In the genomic region with DNA sequence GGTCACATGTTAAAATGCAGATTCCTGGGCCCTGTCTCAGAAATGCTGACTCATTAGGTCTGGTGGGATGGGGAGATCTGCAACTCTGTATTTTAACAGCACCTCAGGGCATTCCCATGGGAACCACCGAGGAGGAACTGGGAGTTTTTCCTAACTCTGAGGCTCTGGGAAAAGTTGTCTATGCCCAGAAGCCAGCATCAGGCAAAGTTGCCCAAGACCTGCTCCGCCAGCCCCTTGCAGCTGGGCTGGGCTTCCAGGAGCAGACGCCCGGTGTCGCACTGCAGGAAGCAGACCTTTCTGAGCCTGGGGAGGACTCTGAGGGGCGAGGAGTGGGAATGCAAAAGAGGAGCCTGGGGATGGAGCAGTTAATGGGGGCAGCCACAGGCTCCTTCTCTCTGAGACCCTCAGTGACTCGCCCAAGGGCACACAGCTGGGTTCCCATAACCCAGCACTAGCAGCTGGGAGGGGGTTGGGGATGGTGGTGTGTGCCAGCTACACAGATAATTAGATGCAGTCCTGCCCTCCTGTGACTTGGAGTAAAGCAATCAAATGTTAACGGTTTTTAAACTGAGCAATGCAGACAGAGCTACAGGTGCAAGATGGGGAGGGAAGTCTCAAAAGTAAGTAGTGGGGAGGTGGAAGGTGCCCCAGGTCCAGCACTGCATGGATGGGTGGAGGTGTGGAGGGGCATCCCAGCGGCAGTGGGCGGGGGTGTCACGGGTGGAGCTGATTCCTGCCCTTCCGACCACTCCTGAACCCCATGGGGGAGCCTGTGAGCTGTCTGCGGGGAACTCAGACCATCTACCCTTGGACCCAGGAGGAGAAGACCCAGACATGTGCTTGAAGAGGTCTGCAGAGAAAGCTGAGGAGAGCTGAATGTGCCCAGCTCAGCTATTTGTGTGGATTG, we compare ENCODE assay signal across 16 cellular contexts.
DNase-seq lines count a peak whose midpoint lies in the region; ATAC-seq and TF ChIP-seq lines count a peak whose summit lies in the region.
"Had no signal": no experiment of that assay in that cellular context is flagged by ENCODE, and none has a peak within 500 bp of the region (broad histone marks: within the 10 kb centered on the region; RNA-seq: fewer than 3 reads in every experiment).

No MANE protein-coding gene starts in this region.

- H3K79me2 ChIP-seq in neural progenitor cell (ENCODE audit: low read depth) = no peaks in the 10 kb centered on the region

- H3K27ac Mint-ChIP-seq in neural progenitor cell = no peak overlapping the region

- H3K4me1 ChIP-seq in neural progenitor cell = peaks cover 14% of the 10 kb centered on the region
- H3K4me1 ChIP-seq: transverse colon had no signal

- peak overlapping the region; percentile 29 for H3K4me3 ChIP-seq in Jurkat, Clone E6-1 (ENCODE audit: low read length)
- no peak overlapping the region for H3K4me3 ChIP-seq in neural progenitor cell
- H3K4me3 ChIP-seq: transverse colon had no signal

- no peak for TF ChIP-seq CTCF in neural progenitor cell (IDR thresholded peaks at IDR 0.05)

- H3K4me1 Mint-ChIP-seq in neural progenitor cell = peaks cover 27% of the 10 kb centered on the region

- H2AFZ ChIP-seq in neural progenitor cell (replicated peaks) = no peak overlapping the region

- DNase-seq in DMS 273 (lab: John Stamatoyannopoulos, UW; ENCODE audit: unreplicated experiment) (peak; percentile 75), DMS 273 treated with DMSO at 0.1 percent for 48 hours (lab: John Stamatoyannopoulos, UW) (no peak), amniotic epithelial cell (ENCODE audit: low read depth) (peak; percentile 24), neural progenitor cell (ENCODE audit: low spot score) (no peak), glomerular visceral epithelial cell (ENCODE audit: extremely low spot score) (no peak)
- peak; percentile 81 for DNase-seq in Jurkat, Clone E6-1 (ENCODE audit: low read depth, low spot score)
- DNase-seq: activated CD4-positive, CD25-positive, alpha-beta regulatory T cell; activated effector memory CD4-positive, alpha-beta T cell treated with anti-CD3 and anti-CD28 coated beads, Interleukin-2, amount 50 U/mL, for 16 hours; kidney; NCI-H1092 treated with DMSO at 0.1 percent for 48 hours; NCI-H446 treated with DMSO at 0.1 percent for 48 hours; transverse colon had no signal

- H3K36me3 ChIP-seq in neural progenitor cell = no peaks in the 10 kb centered on the region
- H3K36me3 ChIP-seq: transverse colon had no signal

- no peak overlapping the region for H3K9ac ChIP-seq in neural progenitor cell

- ATAC-seq in HG03439 (IDR thresholded peaks at IDR 0.05; ENCODE audit: unreplicated experiment) (no peak), GM21529 (IDR thresholded peaks at IDR 0.05; ENCODE audit: unreplicated experiment) (no peak)

- H4K20me1 ChIP-seq in neural progenitor cell (ENCODE audit: low read depth) = no peaks in the 10 kb centered on the region

- no peak overlapping the region for H3K27ac ChIP-seq in neural progenitor cell
- H3K27ac ChIP-seq: 22Rv1, epithelial cell of prostate, transverse colon had no signal

- peaks cover 18% of the 10 kb centered on the region for H3K27me3 Mint-ChIP-seq in neural progenitor cell (ENCODE audit: insufficient read depth, low read depth)

- H3F3A ChIP-seq in neural progenitor cell (ENCODE audit: low read depth) = peaks cover 4% of the 10 kb centered on the region

- H3K9me3 ChIP-seq in neural progenitor cell (ENCODE audit: low read depth) = no peaks in the 10 kb centered on the region
- H3K9me3 ChIP-seq: transverse colon had no signal

- no peak overlapping the region for H3K4me3 Mint-ChIP-seq in neural progenitor cell

- no peaks in the 10 kb centered on the region for H3K9me3 Mint-ChIP-seq in neural progenitor cell

- no peaks in the 10 kb centered on the region for H3K27me3 ChIP-seq in neural progenitor cell

- no peaks in the 10 kb centered on the region for H3K36me3 Mint-ChIP-seq in neural progenitor cell

- peak overlapping the region; percentile 32 for H3K4me2 ChIP-seq in neural progenitor cell

Comparison
In these comparisons a context has a peak if more than half of its experiments do, and no peak if none do; other contexts are left out.
1. DNase-seq: peak in DMS 273 (single experiment), Jurkat, Clone E6-1 (single experiment) and amniotic epithelial cell (single experiment); none in DMS 273 treated with DMSO at 0.1 percent for 48 hours (single experiment), neural progenitor cell (single experiment) and glomerular visceral epithelial cell (single experiment).